In the genomic region with DNA sequence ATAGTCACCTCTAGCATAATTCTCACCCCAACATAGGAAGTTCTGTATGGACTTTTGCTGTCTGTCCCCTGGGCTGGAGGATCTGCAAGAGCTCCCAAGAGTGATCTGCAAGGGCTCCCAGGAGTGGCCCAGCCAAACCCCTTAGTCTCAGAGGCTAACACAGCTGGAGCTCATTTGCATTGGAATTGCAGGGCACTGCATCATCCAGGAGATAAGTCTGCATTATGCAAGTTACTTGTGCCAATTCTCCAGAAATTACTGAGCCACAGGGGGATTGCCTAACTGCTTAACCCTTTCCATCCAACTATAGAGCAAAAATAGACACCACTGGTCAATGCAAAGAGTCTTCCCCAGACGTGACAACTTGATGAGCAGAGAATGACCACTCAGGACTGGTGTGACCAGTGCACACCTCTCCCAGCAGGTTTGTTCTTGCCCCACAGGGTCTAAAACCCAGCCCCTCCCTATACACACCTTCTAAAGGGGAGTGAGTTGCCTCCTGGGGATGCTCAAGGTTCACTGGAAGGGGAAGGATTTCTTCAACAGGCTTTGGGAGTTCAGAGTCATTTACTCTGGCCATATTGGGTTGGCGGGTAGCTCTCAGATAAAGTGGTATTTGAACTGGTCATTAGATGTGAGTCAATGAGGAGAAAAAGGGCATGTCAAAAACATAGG, we compare ENCODE assay signal across 1 cellular context.
A peak's percentile ranks its signal among the peaks of the same experiment; 100 is the strongest.
TF ChIP-seq lines count a peak whose summit lies in the region.

No MANE protein-coding gene starts in this region.

TF ChIP-seq in HepG2, 621 proteins besides CTCF, POLR2A, EP300 and RAD21 (continues in another document):
- TF ChIP-seq, protein P1, sequence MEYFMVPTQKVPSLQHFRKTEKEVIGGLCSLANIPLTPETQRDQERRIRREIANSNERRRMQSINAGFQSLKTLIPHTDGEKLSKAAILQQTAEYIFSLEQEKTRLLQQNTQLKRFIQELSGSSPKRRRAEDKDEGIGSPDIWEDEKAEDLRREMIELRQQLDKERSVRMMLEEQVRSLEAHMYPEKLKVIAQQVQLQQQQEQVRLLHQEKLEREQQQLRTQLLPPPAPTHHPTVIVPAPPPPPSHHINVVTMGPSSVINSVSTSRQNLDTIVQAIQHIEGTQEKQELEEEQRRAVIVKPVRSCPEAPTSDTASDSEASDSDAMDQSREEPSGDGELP (IDR thresholded peaks at IDR 0.05; ENCODE audit: borderline replicate concordance, low read depth): peak; percentile 77; the same call in 1 of the 2 replicates
- TF ChIP-seq ZNF3 (CRISPR knock-in tag; IDR thresholded peaks at IDR 0.05) (0 out of 2 replicates have a peak, but pooled peaks have one; percentile 39), FOXA3 (CRISPR knock-in tag; IDR thresholded peaks at IDR 0.05) (peak; percentile 39; the same call in 1 of the 2 replicates), ZBTB7B (CRISPR knock-in tag; IDR thresholded peaks at IDR 0.05) (no peak), LCORL (IDR thresholded peaks at IDR 0.05) (no peak), LCORL (CRISPR knock-in tag; IDR thresholded peaks at IDR 0.05) (peak; percentile 36; the same call in 1 of the 2 replicates), ZFP41 (CRISPR knock-in tag; IDR thresholded peaks at IDR 0.05; ENCODE audit: borderline replicate concordance) (no peak), HMG20A (CRISPR knock-in tag; IDR thresholded peaks at IDR 0.05; ENCODE audit: borderline replicate concordance) (0 out of 2 replicates have a peak, but pooled peaks have one; percentile 13), SOX6 (IDR thresholded peaks at IDR 0.05) (no peak), SOX6 (CRISPR knock-in tag; IDR thresholded peaks at IDR 0.05) (peak; percentile 61; the same call in 1 of the 2 replicates), ZNF124 (CRISPR knock-in tag; IDR thresholded peaks at IDR 0.05) (no peak), SETDB1 (CRISPR knock-in tag; IDR thresholded peaks at IDR 0.05; ENCODE audit: borderline replicate concordance) (no peak), GABPA (IDR thresholded peaks at IDR 0.05; ENCODE audit: low read depth, low read length) (no peak), GABPA (CRISPR knock-in tag; IDR thresholded peaks at IDR 0.05; ENCODE audit: low read depth) (peak; percentile 41), TBP (CRISPR knock-in tag; IDR thresholded peaks at IDR 0.05) (no peak), ZNF441 (CRISPR knock-in tag; IDR thresholded peaks at IDR 0.05; ENCODE audit: borderline replicate concordance) (no peak), FOXK1 (CRISPR knock-in tag; IDR thresholded peaks at IDR 0.05; ENCODE audit: borderline replicate concordance, low read depth) (peak; percentile 44; the same call in 1 of the 2 replicates), CEBPG (CRISPR knock-in tag; IDR thresholded peaks at IDR 0.05) (peak; percentile 88)
- TF ChIP-seq, protein P2, sequence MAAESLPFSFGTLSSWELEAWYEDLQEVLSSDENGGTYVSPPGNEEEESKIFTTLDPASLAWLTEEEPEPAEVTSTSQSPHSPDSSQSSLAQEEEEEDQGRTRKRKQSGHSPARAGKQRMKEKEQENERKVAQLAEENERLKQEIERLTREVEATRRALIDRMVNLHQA (CRISPR knock-in tag; IDR thresholded peaks at IDR 0.05): peak; percentile 78; the same call in 1 of the 2 replicates
- TF ChIP-seq, protein P3, sequence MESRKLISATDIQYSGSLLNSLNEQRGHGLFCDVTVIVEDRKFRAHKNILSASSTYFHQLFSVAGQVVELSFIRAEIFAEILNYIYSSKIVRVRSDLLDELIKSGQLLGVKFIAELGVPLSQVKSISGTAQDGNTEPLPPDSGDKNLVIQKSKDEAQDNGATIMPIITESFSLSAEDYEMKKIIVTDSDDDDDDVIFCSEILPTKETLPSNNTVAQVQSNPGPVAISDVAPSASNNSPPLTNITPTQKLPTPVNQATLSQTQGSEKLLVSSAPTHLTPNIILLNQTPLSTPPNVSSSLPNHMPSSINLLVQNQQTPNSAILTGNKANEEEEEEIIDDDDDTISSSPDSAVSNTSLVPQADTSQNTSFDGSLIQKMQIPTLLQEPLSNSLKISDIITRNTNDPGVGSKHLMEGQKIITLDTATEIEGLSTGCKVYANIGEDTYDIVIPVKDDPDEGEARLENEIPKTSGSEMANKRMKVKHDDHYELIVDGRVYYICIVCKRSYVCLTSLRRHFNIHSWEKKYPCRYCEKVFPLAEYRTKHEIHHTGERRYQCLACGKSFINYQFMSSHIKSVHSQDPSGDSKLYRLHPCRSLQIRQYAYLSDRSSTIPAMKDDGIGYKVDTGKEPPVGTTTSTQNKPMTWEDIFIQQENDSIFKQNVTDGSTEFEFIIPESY (CRISPR knock-in tag; IDR thresholded peaks at IDR 0.05): no peak
- TF ChIP-seq, protein P4, sequence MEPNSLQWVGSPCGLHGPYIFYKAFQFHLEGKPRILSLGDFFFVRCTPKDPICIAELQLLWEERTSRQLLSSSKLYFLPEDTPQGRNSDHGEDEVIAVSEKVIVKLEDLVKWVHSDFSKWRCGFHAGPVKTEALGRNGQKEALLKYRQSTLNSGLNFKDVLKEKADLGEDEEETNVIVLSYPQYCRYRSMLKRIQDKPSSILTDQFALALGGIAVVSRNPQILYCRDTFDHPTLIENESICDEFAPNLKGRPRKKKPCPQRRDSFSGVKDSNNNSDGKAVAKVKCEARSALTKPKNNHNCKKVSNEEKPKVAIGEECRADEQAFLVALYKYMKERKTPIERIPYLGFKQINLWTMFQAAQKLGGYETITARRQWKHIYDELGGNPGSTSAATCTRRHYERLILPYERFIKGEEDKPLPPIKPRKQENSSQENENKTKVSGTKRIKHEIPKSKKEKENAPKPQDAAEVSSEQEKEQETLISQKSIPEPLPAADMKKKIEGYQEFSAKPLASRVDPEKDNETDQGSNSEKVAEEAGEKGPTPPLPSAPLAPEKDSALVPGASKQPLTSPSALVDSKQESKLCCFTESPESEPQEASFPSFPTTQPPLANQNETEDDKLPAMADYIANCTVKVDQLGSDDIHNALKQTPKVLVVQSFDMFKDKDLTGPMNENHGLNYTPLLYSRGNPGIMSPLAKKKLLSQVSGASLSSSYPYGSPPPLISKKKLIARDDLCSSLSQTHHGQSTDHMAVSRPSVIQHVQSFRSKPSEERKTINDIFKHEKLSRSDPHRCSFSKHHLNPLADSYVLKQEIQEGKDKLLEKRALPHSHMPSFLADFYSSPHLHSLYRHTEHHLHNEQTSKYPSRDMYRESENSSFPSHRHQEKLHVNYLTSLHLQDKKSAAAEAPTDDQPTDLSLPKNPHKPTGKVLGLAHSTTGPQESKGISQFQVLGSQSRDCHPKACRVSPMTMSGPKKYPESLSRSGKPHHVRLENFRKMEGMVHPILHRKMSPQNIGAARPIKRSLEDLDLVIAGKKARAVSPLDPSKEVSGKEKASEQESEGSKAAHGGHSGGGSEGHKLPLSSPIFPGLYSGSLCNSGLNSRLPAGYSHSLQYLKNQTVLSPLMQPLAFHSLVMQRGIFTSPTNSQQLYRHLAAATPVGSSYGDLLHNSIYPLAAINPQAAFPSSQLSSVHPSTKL (CRISPR knock-in tag; IDR thresholded peaks at IDR 0.05): peak; percentile 61
- TF ChIP-seq, protein P5, sequence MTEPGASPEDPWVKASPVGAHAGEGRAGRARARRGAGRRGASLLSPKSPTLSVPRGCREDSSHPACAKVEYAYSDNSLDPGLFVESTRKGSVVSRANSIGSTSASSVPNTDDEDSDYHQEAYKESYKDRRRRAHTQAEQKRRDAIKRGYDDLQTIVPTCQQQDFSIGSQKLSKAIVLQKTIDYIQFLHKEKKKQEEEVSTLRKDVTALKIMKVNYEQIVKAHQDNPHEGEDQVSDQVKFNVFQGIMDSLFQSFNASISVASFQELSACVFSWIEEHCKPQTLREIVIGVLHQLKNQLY (CRISPR knock-in tag; IDR thresholded peaks at IDR 0.05): no peak
- TF ChIP-seq, protein P6, sequence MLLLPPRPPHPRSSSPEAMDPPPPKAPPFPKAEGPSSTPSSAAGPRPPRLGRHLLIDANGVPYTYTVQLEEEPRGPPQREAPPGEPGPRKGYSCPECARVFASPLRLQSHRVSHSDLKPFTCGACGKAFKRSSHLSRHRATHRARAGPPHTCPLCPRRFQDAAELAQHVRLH (CRISPR knock-in tag; IDR thresholded peaks at IDR 0.05; ENCODE audit: borderline replicate concordance, low read depth): no peak
- TF ChIP-seq, protein P7, sequence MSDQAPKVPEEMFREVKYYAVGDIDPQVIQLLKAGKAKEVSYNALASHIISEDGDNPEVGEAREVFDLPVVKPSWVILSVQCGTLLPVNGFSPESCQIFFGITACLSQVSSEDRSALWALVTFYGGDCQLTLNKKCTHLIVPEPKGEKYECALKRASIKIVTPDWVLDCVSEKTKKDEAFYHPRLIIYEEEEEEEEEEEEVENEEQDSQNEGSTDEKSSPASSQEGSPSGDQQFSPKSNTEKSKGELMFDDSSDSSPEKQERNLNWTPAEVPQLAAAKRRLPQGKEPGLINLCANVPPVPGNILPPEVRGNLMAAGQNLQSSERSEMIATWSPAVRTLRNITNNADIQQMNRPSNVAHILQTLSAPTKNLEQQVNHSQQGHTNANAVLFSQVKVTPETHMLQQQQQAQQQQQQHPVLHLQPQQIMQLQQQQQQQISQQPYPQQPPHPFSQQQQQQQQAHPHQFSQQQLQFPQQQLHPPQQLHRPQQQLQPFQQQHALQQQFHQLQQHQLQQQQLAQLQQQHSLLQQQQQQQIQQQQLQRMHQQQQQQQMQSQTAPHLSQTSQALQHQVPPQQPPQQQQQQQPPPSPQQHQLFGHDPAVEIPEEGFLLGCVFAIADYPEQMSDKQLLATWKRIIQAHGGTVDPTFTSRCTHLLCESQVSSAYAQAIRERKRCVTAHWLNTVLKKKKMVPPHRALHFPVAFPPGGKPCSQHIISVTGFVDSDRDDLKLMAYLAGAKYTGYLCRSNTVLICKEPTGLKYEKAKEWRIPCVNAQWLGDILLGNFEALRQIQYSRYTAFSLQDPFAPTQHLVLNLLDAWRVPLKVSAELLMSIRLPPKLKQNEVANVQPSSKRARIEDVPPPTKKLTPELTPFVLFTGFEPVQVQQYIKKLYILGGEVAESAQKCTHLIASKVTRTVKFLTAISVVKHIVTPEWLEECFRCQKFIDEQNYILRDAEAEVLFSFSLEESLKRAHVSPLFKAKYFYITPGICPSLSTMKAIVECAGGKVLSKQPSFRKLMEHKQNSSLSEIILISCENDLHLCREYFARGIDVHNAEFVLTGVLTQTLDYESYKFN (CRISPR knock-in tag; conservative IDR thresholded peaks at IDR 0.05): 0 out of 2 replicates have a peak, but pooled peaks have one; percentile 19
- TF ChIP-seq, protein P8, sequence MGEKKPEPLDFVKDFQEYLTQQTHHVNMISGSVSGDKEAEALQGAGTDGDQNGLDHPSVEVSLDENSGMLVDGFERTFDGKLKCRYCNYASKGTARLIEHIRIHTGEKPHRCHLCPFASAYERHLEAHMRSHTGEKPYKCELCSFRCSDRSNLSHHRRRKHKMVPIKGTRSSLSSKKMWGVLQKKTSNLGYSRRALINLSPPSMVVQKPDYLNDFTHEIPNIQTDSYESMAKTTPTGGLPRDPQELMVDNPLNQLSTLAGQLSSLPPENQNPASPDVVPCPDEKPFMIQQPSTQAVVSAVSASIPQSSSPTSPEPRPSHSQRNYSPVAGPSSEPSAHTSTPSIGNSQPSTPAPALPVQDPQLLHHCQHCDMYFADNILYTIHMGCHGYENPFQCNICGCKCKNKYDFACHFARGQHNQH (CRISPR knock-in tag; IDR thresholded peaks at IDR 0.05): 0 out of 2 replicates have a peak, but pooled peaks have one; percentile 32
- TF ChIP-seq, protein P9, sequence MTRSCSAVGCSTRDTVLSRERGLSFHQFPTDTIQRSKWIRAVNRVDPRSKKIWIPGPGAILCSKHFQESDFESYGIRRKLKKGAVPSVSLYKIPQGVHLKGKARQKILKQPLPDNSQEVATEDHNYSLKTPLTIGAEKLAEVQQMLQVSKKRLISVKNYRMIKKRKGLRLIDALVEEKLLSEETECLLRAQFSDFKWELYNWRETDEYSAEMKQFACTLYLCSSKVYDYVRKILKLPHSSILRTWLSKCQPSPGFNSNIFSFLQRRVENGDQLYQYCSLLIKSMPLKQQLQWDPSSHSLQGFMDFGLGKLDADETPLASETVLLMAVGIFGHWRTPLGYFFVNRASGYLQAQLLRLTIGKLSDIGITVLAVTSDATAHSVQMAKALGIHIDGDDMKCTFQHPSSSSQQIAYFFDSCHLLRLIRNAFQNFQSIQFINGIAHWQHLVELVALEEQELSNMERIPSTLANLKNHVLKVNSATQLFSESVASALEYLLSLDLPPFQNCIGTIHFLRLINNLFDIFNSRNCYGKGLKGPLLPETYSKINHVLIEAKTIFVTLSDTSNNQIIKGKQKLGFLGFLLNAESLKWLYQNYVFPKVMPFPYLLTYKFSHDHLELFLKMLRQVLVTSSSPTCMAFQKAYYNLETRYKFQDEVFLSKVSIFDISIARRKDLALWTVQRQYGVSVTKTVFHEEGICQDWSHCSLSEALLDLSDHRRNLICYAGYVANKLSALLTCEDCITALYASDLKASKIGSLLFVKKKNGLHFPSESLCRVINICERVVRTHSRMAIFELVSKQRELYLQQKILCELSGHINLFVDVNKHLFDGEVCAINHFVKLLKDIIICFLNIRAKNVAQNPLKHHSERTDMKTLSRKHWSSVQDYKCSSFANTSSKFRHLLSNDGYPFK (CRISPR knock-in tag; IDR thresholded peaks at IDR 0.05; ENCODE audit: borderline replicate concordance): no peak
- TF ChIP-seq, protein P10, sequence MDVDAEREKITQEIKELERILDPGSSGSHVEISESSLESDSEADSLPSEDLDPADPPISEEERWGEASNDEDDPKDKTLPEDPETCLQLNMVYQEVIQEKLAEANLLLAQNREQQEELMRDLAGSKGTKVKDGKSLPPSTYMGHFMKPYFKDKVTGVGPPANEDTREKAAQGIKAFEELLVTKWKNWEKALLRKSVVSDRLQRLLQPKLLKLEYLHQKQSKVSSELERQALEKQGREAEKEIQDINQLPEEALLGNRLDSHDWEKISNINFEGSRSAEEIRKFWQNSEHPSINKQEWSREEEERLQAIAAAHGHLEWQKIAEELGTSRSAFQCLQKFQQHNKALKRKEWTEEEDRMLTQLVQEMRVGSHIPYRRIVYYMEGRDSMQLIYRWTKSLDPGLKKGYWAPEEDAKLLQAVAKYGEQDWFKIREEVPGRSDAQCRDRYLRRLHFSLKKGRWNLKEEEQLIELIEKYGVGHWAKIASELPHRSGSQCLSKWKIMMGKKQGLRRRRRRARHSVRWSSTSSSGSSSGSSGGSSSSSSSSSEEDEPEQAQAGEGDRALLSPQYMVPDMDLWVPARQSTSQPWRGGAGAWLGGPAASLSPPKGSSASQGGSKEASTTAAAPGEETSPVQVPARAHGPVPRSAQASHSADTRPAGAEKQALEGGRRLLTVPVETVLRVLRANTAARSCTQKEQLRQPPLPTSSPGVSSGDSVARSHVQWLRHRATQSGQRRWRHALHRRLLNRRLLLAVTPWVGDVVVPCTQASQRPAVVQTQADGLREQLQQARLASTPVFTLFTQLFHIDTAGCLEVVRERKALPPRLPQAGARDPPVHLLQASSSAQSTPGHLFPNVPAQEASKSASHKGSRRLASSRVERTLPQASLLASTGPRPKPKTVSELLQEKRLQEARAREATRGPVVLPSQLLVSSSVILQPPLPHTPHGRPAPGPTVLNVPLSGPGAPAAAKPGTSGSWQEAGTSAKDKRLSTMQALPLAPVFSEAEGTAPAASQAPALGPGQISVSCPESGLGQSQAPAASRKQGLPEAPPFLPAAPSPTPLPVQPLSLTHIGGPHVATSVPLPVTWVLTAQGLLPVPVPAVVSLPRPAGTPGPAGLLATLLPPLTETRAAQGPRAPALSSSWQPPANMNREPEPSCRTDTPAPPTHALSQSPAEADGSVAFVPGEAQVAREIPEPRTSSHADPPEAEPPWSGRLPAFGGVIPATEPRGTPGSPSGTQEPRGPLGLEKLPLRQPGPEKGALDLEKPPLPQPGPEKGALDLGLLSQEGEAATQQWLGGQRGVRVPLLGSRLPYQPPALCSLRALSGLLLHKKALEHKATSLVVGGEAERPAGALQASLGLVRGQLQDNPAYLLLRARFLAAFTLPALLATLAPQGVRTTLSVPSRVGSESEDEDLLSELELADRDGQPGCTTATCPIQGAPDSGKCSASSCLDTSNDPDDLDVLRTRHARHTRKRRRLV (CRISPR knock-in tag; IDR thresholded peaks at IDR 0.05): peak; percentile 42; the same call in 1 of the 2 replicates
- TF ChIP-seq, protein P11, sequence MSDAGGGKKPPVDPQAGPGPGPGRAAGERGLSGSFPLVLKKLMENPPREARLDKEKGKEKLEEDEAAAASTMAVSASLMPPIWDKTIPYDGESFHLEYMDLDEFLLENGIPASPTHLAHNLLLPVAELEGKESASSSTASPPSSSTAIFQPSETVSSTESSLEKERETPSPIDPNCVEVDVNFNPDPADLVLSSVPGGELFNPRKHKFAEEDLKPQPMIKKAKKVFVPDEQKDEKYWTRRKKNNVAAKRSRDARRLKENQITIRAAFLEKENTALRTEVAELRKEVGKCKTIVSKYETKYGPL (CRISPR knock-in tag; IDR thresholded peaks at IDR 0.05): 0 out of 2 replicates have a peak, but pooled peaks have one; percentile 33
